Comparison of ENCODE assay signal across 21 cellular contexts in the genomic region with DNA sequence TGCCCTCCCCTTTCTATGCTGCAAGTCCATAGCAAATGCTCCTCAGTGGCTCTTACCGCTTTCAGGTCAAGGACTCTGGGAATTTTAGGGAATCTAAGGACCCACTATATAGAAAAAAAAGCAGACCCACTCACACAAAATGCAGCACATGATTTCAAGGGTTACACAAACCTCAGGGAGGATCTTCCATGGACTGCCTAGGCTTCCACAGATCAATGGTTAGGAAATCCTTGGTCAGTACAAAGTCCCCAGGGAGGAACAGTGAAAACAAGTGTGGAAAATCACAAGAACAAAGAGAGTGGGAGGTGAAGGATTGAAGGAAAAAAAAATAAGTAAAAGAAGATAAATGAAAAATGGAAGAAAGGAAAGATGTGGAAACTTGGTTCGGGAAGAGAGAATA.
"Had no signal": no experiment of that assay in that cellular context is flagged by ENCODE, and none has a peak within 500 bp of the region (broad histone marks: within the 10 kb centered on the region; RNA-seq: fewer than 3 reads in every experiment).

No MANE protein-coding gene starts in this region.

- H3K27me3 ChIP-seq: colonic mucosa, gastrocnemius medialis, heart right ventricle, spleen, testis, tibial nerve, upper lobe of right lung, vagina had no signal

- DNase-seq: colonic mucosa; effector CD4-positive, alpha-beta T cell; endodermal cell; gastrocnemius medialis; heart right ventricle; islet precursor cell; left ventricle myocardium superior; mesendoderm; naive thymus-derived CD4-positive, alpha-beta T cell; posterior cingulate gyrus; right cardiac atrium; spleen; stimulated activated CD4-positive, alpha-beta T cell treated with anti-CD3 and anti-CD28 coated beads, Interleukin-15, amount 100 ng/mL, for 24 hours; stimulated activated CD4-positive, alpha-beta T cell treated with anti-CD3 and anti-CD28 coated beads, Interleukin-1b, Interleukin-23, amount 100 ng/mL, for 48 hours; stimulated activated CD4-positive, alpha-beta T cell treated with anti-CD3 and anti-CD28 coated beads, Interleukin-4, amount 100 ng/mL, for 24 hours; stimulated activated naive CD8-positive, alpha-beta T cell treated with anti-CD3 and anti-CD28 coated beads, Interleukin-15, amount 100 ng/mL, for 72 hours; testis; upper lobe of right lung had no signal

- H3K27me3 Mint-ChIP-seq: naive thymus-derived CD4-positive, alpha-beta T cell; stimulated activated memory B cell treated with anti-CD40 and anti-IgM and Interleukin-4, amounts not matched to agents 10 μg/mL and 1 μg/mL and 100 μg/mL, for 72 hours had no signal

- H3K36me3 ChIP-seq: colonic mucosa, gastrocnemius medialis, heart right ventricle, spleen, tibial nerve, upper lobe of right lung, vagina had no signal

- ATAC-seq: gastrocnemius medialis; heart right ventricle; left ventricle myocardium superior; naive thymus-derived CD4-positive, alpha-beta T cell; right cardiac atrium; stimulated activated memory B cell treated with anti-CD40 and anti-IgM and Interleukin-4, amounts not matched to agents 10 μg/mL and 1 μg/mL and 100 μg/mL, for 72 hours; stimulated activated naive CD8-positive, alpha-beta T cell treated with anti-CD3 and anti-CD28 coated beads, Interleukin-15, amount 100 ng/mL, for 72 hours; upper lobe of right lung had no signal

- H3K36me3 Mint-ChIP-seq: stimulated activated memory B cell treated with anti-CD40 and anti-IgM and Interleukin-4, amounts not matched to agents 10 μg/mL and 1 μg/mL and 100 μg/mL, for 72 hours had no signal

- H3K27ac Mint-ChIP-seq: endodermal cell; stimulated activated memory B cell treated with anti-CD40 and anti-IgM and Interleukin-4, amounts not matched to agents 10 μg/mL and 1 μg/mL and 100 μg/mL, for 72 hours had no signal

- H3K27ac ChIP-seq: colonic mucosa, gastrocnemius medialis, heart right ventricle, spleen, testis, tibial nerve, upper lobe of right lung, vagina had no signal

- H3K9me3 ChIP-seq: colonic mucosa, gastrocnemius medialis, heart right ventricle, testis, tibial nerve, upper lobe of right lung, vagina had no signal

- H3K4me3 Mint-ChIP-seq: endodermal cell; naive thymus-derived CD4-positive, alpha-beta T cell; stimulated activated memory B cell treated with anti-CD40 and anti-IgM and Interleukin-4, amounts not matched to agents 10 μg/mL and 1 μg/mL and 100 μg/mL, for 72 hours; stimulated activated naive CD8-positive, alpha-beta T cell treated with anti-CD3 and anti-CD28 coated beads, Interleukin-15, amount 100 ng/mL, for 72 hours had no signal

- H3K4me1 Mint-ChIP-seq: stimulated activated memory B cell treated with anti-CD40 and anti-IgM and Interleukin-4, amounts not matched to agents 10 μg/mL and 1 μg/mL and 100 μg/mL, for 72 hours; stimulated activated naive CD8-positive, alpha-beta T cell treated with anti-CD3 and anti-CD28 coated beads, Interleukin-15, amount 100 ng/mL, for 72 hours had no signal

- H3K4me1 ChIP-seq: colonic mucosa, gastrocnemius medialis, heart right ventricle, spleen, testis, upper lobe of right lung, vagina had no signal

- H3K9me3 Mint-ChIP-seq: endodermal cell; stimulated activated memory B cell treated with anti-CD40 and anti-IgM and Interleukin-4, amounts not matched to agents 10 μg/mL and 1 μg/mL and 100 μg/mL, for 72 hours; stimulated activated naive CD8-positive, alpha-beta T cell treated with anti-CD3 and anti-CD28 coated beads, Interleukin-15, amount 100 ng/mL, for 72 hours had no signal

- H3K4me3 ChIP-seq: colonic mucosa, gastrocnemius medialis, heart right ventricle, spleen, testis, tibial nerve, upper lobe of right lung, vagina had no signal
